ENCODE assay signal across 20 cellular contexts in the genomic region with DNA sequence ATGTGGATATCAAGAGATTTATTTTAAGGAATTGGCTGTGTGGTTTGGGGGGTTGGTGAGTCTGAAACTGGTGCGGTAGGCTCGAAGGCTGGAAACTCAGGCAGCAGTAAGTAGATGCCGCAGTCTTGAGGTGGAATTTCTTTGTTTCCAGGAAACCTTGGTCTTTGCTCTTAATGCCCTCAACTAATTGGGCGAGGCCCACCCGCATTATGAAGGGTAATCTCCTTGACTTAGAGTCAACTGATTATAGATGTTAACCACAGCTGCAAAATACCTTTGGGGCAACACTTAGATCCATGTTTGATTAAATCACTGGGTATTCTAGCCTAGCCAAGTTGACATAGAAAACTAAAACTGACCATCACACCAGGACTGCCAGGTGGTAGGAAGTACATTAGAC.
DNase-seq lines count a peak whose midpoint lies in the region; ATAC-seq, FAIRE-seq and TF ChIP-seq lines count a peak whose summit lies in the region.
"Had no signal": no experiment of that assay in that cellular context is flagged by ENCODE, and none has a peak within 500 bp of the region (broad histone marks: within the 10 kb centered on the region; RNA-seq: fewer than 3 reads in every experiment).

No MANE protein-coding gene starts in this region.

- no peak overlapping the region for H2BK120ac ChIP-seq in H9 (ENCODE audit: low read depth, low read length, poor library complexity, severe bottlenecking)

- peaks cover 0 to 2% of the 10 kb centered on the region in 2 experiments; a peak in 1 of 5 replicates for H3K4me1 ChIP-seq in K562 (replicated peaks in 1 of 2; ENCODE audit: control insufficient read depth in 2 of 2, insufficient read depth in 2 of 2, low read length in 2 of 2)
- peaks cover 0 to 7% (median 0%) of the 10 kb centered on the region in 4 donors for H3K4me1 ChIP-seq in stomach
- H3K4me1 ChIP-seq in H9 (ENCODE audit: insufficient read depth, low read length), result no peaks in the 10 kb centered on the region
- H3K4me1 ChIP-seq: A549 had no signal

- H4K5ac ChIP-seq in H9 (ENCODE audit: insufficient read length, low read depth, low read length), result no peak overlapping the region

- no peaks in the 10 kb centered on the region for H3K27me3 Mint-ChIP-seq in H9 (ENCODE audit: low read depth)
- H3K27me3 Mint-ChIP-seq: CD4-positive, alpha-beta memory T cell had no signal

- intact Hi-C loops in Right ventricle myocardium inferior (cut with DNase I) (no loop called here), left ventricle myocardium superior (cut with micrococcal nuclease) (no loop called here), K562 (cut with micrococcal nuclease) (no loop called here), stomach (cut with DNase I; ENCODE audit: low total_unique reads) (no loop called here)

- no peaks in the 10 kb centered on the region for H3K23me2 ChIP-seq in H9 (ENCODE audit: insufficient read length, low read depth, low read length, poor library complexity, severe bottlenecking)

- TF ChIP-seq EP300 in K562 (IDR thresholded peaks at IDR 0.05; ENCODE audit: low read length), result no peak
- TF ChIP-seq EP300 in stomach (IDR thresholded peaks at IDR 0.05), result no peak

- no TSS peak for BruUV-seq in K562 (replicated peaks; lab: Mats Ljungman, UMichigan)

- H3K4me2 ChIP-seq in K562 (ENCODE audit: insufficient read depth, low read length), result no peak overlapping the region
- H3K4me2 ChIP-seq in H9 (ENCODE audit: insufficient read depth, insufficient read length, low read length), result no peak overlapping the region
- H3K4me2 ChIP-seq: A549 had no signal

- CTCF ChIA-PET in K562 (lab: Yijun Ruan, JAX; ENCODE audit: low intra/inter-chr PET ratio), result no interaction called here

- peaks cover under 1 to 4% of the 10 kb centered on the region in 2 experiments; a peak in 2 of 4 replicates for H3K4me1 Mint-ChIP-seq in H9

- no peak overlapping the region for H3K14ac ChIP-seq in H9 (ENCODE audit: insufficient read depth, low read length)

- H3K4me3 Mint-ChIP-seq in H9, result no peak overlapping the region
- H3K4me3 Mint-ChIP-seq: CD4-positive, alpha-beta memory T cell had no signal

- no peak overlapping the region for H2AFZ ChIP-seq in K562 (ENCODE audit: low read depth, low read length)
- H2AFZ ChIP-seq in H9 (ENCODE audit: low read length), result no peak overlapping the region

- H3K27ac Mint-ChIP-seq in H9, result no peak overlapping the region
- H3K27ac Mint-ChIP-seq: CD4-positive, alpha-beta memory T cell had no signal

- no peak overlapping the region for H2BK20ac ChIP-seq in H9 (ENCODE audit: low read depth, low read length, poor library complexity, severe bottlenecking)

- TF ChIP-seq CTCF in K562 (IDR thresholded peaks at IDR 0.05 in 2 of 3, conservative IDR thresholded peaks at IDR 0.05 in 1 of 3; ENCODE audit: insufficient read depth in 2 of 3, low read depth in 1 of 3, low read length in 3 of 3) (no peak), stomach (IDR thresholded peaks at IDR 0.05) (no peak), H9 (conservative IDR thresholded peaks at IDR 0.05) (no peak)

- no peak overlapping the region for H3K4ac ChIP-seq in H9 (ENCODE audit: low read depth, low read length)

- H2BK5ac ChIP-seq in H9 (ENCODE audit: insufficient read length, low read length), result no peak overlapping the region

- no peak for TF ChIP-seq RAD21 in K562 (CRISPR knock-in tag; conservative IDR thresholded peaks at IDR 0.05 in 1 of 2, IDR thresholded peaks at IDR 0.05 in 1 of 2)

- no peak overlapping the region for H3T11ph ChIP-seq in H9 (ENCODE audit: low read length)

- DNase-seq in Right ventricle myocardium inferior (ENCODE audit: missing footprints), result peak; percentile 23
- no peak for DNase-seq in left ventricle myocardium superior
- no peak for DNase-seq in K562 (ENCODE audit: extremely low read depth in 1 of 4, low spot score in 3 of 4)
- DNase-seq in stomach, result peak; percentile 14
- DNase-seq in H9, result no peak
- DNase-seq in T-helper 1 cell, result no peak
- DNase-seq: 8988T; ACHN; C1 segment of cervical spinal cord; Calu3; CD4-positive, alpha-beta memory T cell; COR-L47; DMS53; DMS79 treated with DMSO at 0.1 percent for 48 hours; GF-D8; GOT3; HCEC 1CT had no signal

- H4K8ac ChIP-seq in H9 (replicated peaks; ENCODE audit: insufficient read length, low read depth, low read length), result no peak overlapping the region

- H2AK5ac ChIP-seq in H9 (ENCODE audit: insufficient read length, low read length), result no peak overlapping the region

- H3K79me2 ChIP-seq in K562 (ENCODE audit: control insufficient read depth, insufficient read depth, low read length) (no peaks in the 10 kb centered on the region), H9 (ENCODE audit: insufficient read depth, low read length) (no peaks in the 10 kb centered on the region)

- in situ Hi-C loops in K562 (cut with MboI), result no loop called here

- ATAC-seq in Right ventricle myocardium inferior (no peak), left ventricle myocardium superior (no peak), K562 (no peak)
- ATAC-seq: A549 had no signal

- no peaks in the 10 kb centered on the region; a peak in 1 of 7 replicates for H3K36me3 Mint-ChIP-seq in H9 (ENCODE audit: insufficient read depth in 1 of 3, low read depth in 3 of 3)
- H3K36me3 Mint-ChIP-seq: CD4-positive, alpha-beta memory T cell had no signal

- no peak overlapping the region for H2BK15ac ChIP-seq in H9 (ENCODE audit: low read depth, low read length)

- H3K23ac ChIP-seq in H9 (ENCODE audit: insufficient read length, low read depth, low read length), result no peak overlapping the region

- no peaks in the 10 kb centered on the region for H3K79me1 ChIP-seq in H9 (ENCODE audit: insufficient read depth, low read depth, low read length, poor library complexity, severe bottlenecking)

- H3K9me1 ChIP-seq in K562 (ENCODE audit: control insufficient read depth, insufficient read depth, low read length), result peaks cover 7% of the 10 kb centered on the region

- H3K36me3 ChIP-seq in K562 (ENCODE audit: control insufficient read depth, insufficient read depth, low read length), result no peaks in the 10 kb centered on the region
- peaks cover 0 to 15% (median 6%) of the 10 kb centered on the region in 4 donors for H3K36me3 ChIP-seq in stomach

- no peak for FAIRE-seq in K562 (lab: Jason Lieb, UNC)
- FAIRE-seq: A549, GM12891, H54 had no signal

- no peak for TF ChIP-seq POLR2A in K562 (conservative IDR thresholded peaks at IDR 0.05)
- no peak for TF ChIP-seq POLR2A in stomach (IDR thresholded peaks at IDR 0.05)

- H4K91ac ChIP-seq in H9 (ENCODE audit: insufficient read length, low read depth, low read length), result no peak overlapping the region

- H4K20me1 ChIP-seq in K562 (replicated peaks; ENCODE audit: control insufficient read depth, insufficient read depth, low read length) (peaks cover 5% of the 10 kb centered on the region; the same call in 1 of the 2 replicates), H9 (ENCODE audit: control insufficient read depth, insufficient read depth, insufficient read length) (no peaks in the 10 kb centered on the region)

- H3K56ac ChIP-seq in H9 (ENCODE audit: insufficient read length, low read depth, low read length), result no peak overlapping the region

- no peak overlapping the region for H3K18ac ChIP-seq in H9 (ENCODE audit: insufficient read length, low read depth, low read length)

- POLR2A ChIA-PET in K562 (lab: Yijun Ruan, JAX), result no interaction called here

- no peaks in the 10 kb centered on the region for H3K9me3 ChIP-seq in K562 (replicated peaks; ENCODE audit: control insufficient read depth, insufficient read depth, low read depth, low read length)
- H3K9me3 ChIP-seq in stomach, result no peaks in the 10 kb centered on the region
- no peaks in the 10 kb centered on the region for H3K9me3 ChIP-seq in H9 (ENCODE audit: control insufficient read depth, low read depth, low read length)
- H3K9me3 ChIP-seq: A549 had no signal

- H2BK12ac ChIP-seq in H9 (ENCODE audit: insufficient read length, low read depth, low read length), result no peak overlapping the region

- H3K9me3 Mint-ChIP-seq in H9, result no peaks in the 10 kb centered on the region
- H3K9me3 Mint-ChIP-seq: CD4-positive, alpha-beta memory T cell had no signal

- H3K27me3 ChIP-seq in K562 (ENCODE audit: control insufficient read depth in 2 of 2, insufficient read depth in 2 of 2, low read length in 2 of 2) (peaks cover 39 to 65% of the 10 kb centered on the region in 2 experiments), stomach (peaks cover 0 to 41% (median 16%) of the 10 kb centered on the region in 3 donors), H9 (ENCODE audit: insufficient read depth, low read length) (no peaks in the 10 kb centered on the region)

- H3K27ac ChIP-seq in K562 (ENCODE audit: extremely low read depth, low read depth, low read length) (no peak overlapping the region), stomach (no peak overlapping the region), H9 (ENCODE audit: insufficient read length, low read depth, low read length) (no peak overlapping the region)
- H3K27ac ChIP-seq: A549 had no signal

- H3K4me3 ChIP-seq in K562 (no peak overlapping the region), stomach (no peak overlapping the region)
- H3K4me3 ChIP-seq: A549 had no signal

- H3K9ac ChIP-seq in K562 (ENCODE audit: insufficient read depth in 1 of 2, low read depth in 2 of 2, low read length in 2 of 2) (no peak overlapping the region), H9 (ENCODE audit: extremely low read depth, insufficient read length, low read length) (no peak overlapping the region)

- WGBS in K562 (ENCODE audit: insufficient coverage, low coverage, missing lambda C conversion rate), result 5% methylated on average over 5 of the region's 5 CpGs
- 94 to 97% (median 96%) methylated on average over 5 of the region's 5 CpGs for WGBS in stomach, 5 donors
- no CpG with 5 or more reads among the region's 5 CpGs for WGBS in H9 (ENCODE audit: extremely low coverage, insufficient read length, low lambda C conversion rate)

TF ChIP-seq in K562, 482 proteins besides CTCF, POLR2A, EP300 and RAD21:
- no peak for TF ChIP-seq KDM4B (IDR thresholded peaks at IDR 0.05; ENCODE audit: borderline replicate concordance in 2 of 2, low read depth in 1 of 2)
- no peak for TF ChIP-seq FOXK1 (CRISPR knock-in tag; IDR thresholded peaks at IDR 0.05; ENCODE audit: borderline replicate concordance)
- no peak for TF ChIP-seq ZNF263 (CRISPR knock-in tag; IDR thresholded peaks at IDR 0.05; ENCODE audit: borderline replicate concordance)
- no peak for TF ChIP-seq GATAD2A (IDR thresholded peaks at IDR 0.05)
- peak; percentile 88 for TF ChIP-seq ZNF134 (CRISPR knock-in tag; conservative IDR thresholded peaks at IDR 0.05)
- TF ChIP-seq NELFE (IDR thresholded peaks at IDR 0.05; ENCODE audit: insufficient read depth, insufficient read length), result no peak

Comparison
In these comparisons a context has a peak if more than half of its experiments do, and no peak if none do; other contexts are left out.
1. DNase-seq: peak in Right ventricle myocardium inferior (single experiment) and stomach (single experiment); none in left ventricle myocardium superior (single experiment), K562 (0 of 4), H9 (single experiment) and T-helper 1 cell (0 of 5).